Comparison of ENCODE assay signal across 14 cellular contexts in genomic region chr19:6020972-6021805, GRCh38. TPM values are rescaled to one million over a fixed set of nuclear protein-coding genes. Genes with fewer than 3 reads are reported as not detected.
DNase-seq lines count a peak whose midpoint lies in the region; ATAC-seq, FAIRE-seq and TF ChIP-seq lines count a peak whose summit lies in the region.
"Had no signal": no experiment of that assay in that cellular context is flagged by ENCODE, and none has a peak within 500 bp of the region (broad histone marks: within the 10 kb centered on the region; RNA-seq: fewer than 3 reads in every experiment).

No MANE protein-coding gene starts in this region.

- no peaks in the 10 kb centered on the region for H3K9me3 Mint-ChIP-seq in progenitor cell of endocrine pancreas (ENCODE audit: low read depth)
- H3K9me3 Mint-ChIP-seq: activated T-helper 2 cell treated with anti-CD3 and anti-CD28 coated beads, Interferon-gamma antibody, Interleukin-2, Interleukin-4, amounts not matched to agents 10 μg/mL and 5 μg/mL and 100 μg/mL, durations not matched to agents 14 hours and 24 hours and 36 hours; effector memory CD8-positive, alpha-beta T cell; nephron progenitor cell; T-helper 2 cell treated with Interferon-gamma antibody and Interleukin-4, amounts not matched to agents 5 μg/mL and 100 μg/mL, for 36 hours had no signal

- no peak for ATAC-seq in GM21447 (IDR thresholded peaks at IDR 0.05; ENCODE audit: unreplicated experiment)
- ATAC-seq: effector memory CD8-positive, alpha-beta T cell had no signal

- peaks cover 0 to 6% (median 0%) of the 10 kb centered on the region in 4 experiments; a peak in 2 of 7 replicates for H3K4me1 ChIP-seq in H1 (replicated peaks in 1 of 4; ENCODE audit: control insufficient read depth in 3 of 4, insufficient read depth in 4 of 4, low read length in 3 of 4)

- peak overlapping the region; percentile 95 for H3K27ac Mint-ChIP-seq in progenitor cell of endocrine pancreas
- H3K27ac Mint-ChIP-seq: activated T-helper 2 cell treated with anti-CD3 and anti-CD28 coated beads, Interferon-gamma antibody, Interleukin-2, Interleukin-4, amounts not matched to agents 10 μg/mL and 5 μg/mL and 100 μg/mL, durations not matched to agents 14 hours and 24 hours and 36 hours; nephron progenitor cell; T-helper 2 cell treated with Interferon-gamma antibody and Interleukin-4, amounts not matched to agents 5 μg/mL and 100 μg/mL, for 36 hours had no signal

- H2AFZ ChIP-seq in H1 (ENCODE audit: low read length) = no peak overlapping the region

- no peak overlapping the region for H3K18ac ChIP-seq in H1 (ENCODE audit: extremely low read depth, low read length)

- TF ChIP-seq RAD21 in H1 (IDR thresholded peaks at IDR 0.05 in 1 of 2, conservative IDR thresholded peaks at IDR 0.05 in 1 of 2; ENCODE audit: low read depth in 2 of 2, low read length in 2 of 2) = peak; percentile 5 to 13; a peak in 2 of 4 replicates

- peaks cover 7% of the 10 kb centered on the region for H3K36me3 Mint-ChIP-seq in progenitor cell of endocrine pancreas (ENCODE audit: insufficient read depth)

- TF ChIP-seq EP300 in H1 (IDR thresholded peaks at IDR 0.05; ENCODE audit: borderline replicate concordance in 1 of 2, low read depth in 2 of 2, low read length in 2 of 2) = no peak

- no peak overlapping the region for H3K56ac ChIP-seq in H1 (replicated peaks; ENCODE audit: insufficient read length, low read depth, low read length)

- peaks cover 0 to 4% (median under 1%) of the 10 kb centered on the region in 4 experiments; a peak in 4 of 7 replicates for H3K27me3 ChIP-seq in H1 (replicated peaks in 1 of 4; ENCODE audit: control insufficient read depth in 3 of 4, extremely low read depth in 1 of 4, insufficient read depth in 3 of 4, low read length in 3 of 4)
- H3K27me3 ChIP-seq: suprapubic skin had no signal

- H4K8ac ChIP-seq in H1 (ENCODE audit: extremely low read depth, insufficient read depth, low read length) = 0 out of 2 replicates have a peak overlapping the region, but pooled peaks have one; percentile 12

- H3K23ac ChIP-seq in H1 (ENCODE audit: insufficient read length) = no peak overlapping the region

- FAIRE-seq in H1 (lab: Jason Lieb, UNC) = no peak

- no peak overlapping the region for H4K5ac ChIP-seq in H1 (ENCODE audit: insufficient read length, low read depth, low read length)

- peak overlapping the region; percentile 19 for H3K4me3 Mint-ChIP-seq in progenitor cell of endocrine pancreas (ENCODE audit: low read depth)
- H3K4me3 Mint-ChIP-seq: effector memory CD8-positive, alpha-beta T cell; nephron progenitor cell; T-helper 2 cell treated with Interferon-gamma antibody and Interleukin-4, amounts not matched to agents 5 μg/mL and 100 μg/mL, for 36 hours had no signal

- CTCF ChIA-PET in H1 (lab: Charles Lee; ENCODE audit: partially characterized antibody) = interaction anchor here (0.6 to 11.7 kb wide), 29 partner anchors 8 to 562 kb away, joined by 3 to 306 read pairs (median 5); partner anchors contain the start of genes DUS3L and NRTN

- H3K79me1 ChIP-seq in H1 (ENCODE audit: low read depth, low read length) = no peaks in the 10 kb centered on the region

- H3K4me3 ChIP-seq in H1 (ENCODE audit: extremely low read depth in 1 of 4, insufficient read depth in 2 of 4, low read depth in 3 of 4, low read length in 4 of 4) = no peak overlapping the region
- H3K4me3 ChIP-seq: skin epidermis, suprapubic skin had no signal

- no peak overlapping the region for H2BK20ac ChIP-seq in H1 (ENCODE audit: low read length)

- no peak overlapping the region for H2BK5ac ChIP-seq in H1 (ENCODE audit: low read depth, low read length)

- peaks cover 30% of the 10 kb centered on the region for H3K4me1 Mint-ChIP-seq in progenitor cell of endocrine pancreas (ENCODE audit: low read depth)

- no peak overlapping the region for H3K27ac ChIP-seq in H1 (ENCODE audit: low read depth, low read length)
- H3K27ac ChIP-seq: skin epidermis, suprapubic skin had no signal

- no peaks in the 10 kb centered on the region for H3K36me3 ChIP-seq in H1 (ENCODE audit: control insufficient read depth in 2 of 4, insufficient read depth in 4 of 4, low read length in 3 of 4)

- no peaks in the 10 kb centered on the region for H3K79me2 ChIP-seq in H1 (ENCODE audit: control insufficient read depth in 1 of 2, insufficient read depth in 2 of 2, low read length in 2 of 2)

- H4K91ac ChIP-seq in H1 (replicated peaks; ENCODE audit: insufficient read length, low read length) = no peak overlapping the region

- DNase-seq in HT-29 (ENCODE audit: low spot score) = peak; percentile 2
- peak; percentile 59 for DNase-seq in NCI-H345 treated with DMSO at 0.1 percent for 48 hours (lab: John Stamatoyannopoulos, UW; ENCODE audit: unreplicated experiment)
- DNase-seq in H1 (ENCODE audit: low read depth in 1 of 2, low spot score in 2 of 2) = no peak
- DNase-seq in progenitor cell of endocrine pancreas (ENCODE audit: low spot score, unreplicated experiment) = no peak
- DNase-seq in stimulated activated CD4-positive, alpha-beta T cell treated with anti-CD3 and anti-CD28 coated beads, Interleukin-4, amount 100 ng/mL, for 4 hours = no peak
- DNase-seq in GF-D8 (lab: John Stamatoyannopoulos, UW) = no peak
- DNase-seq: activated CD4-positive, alpha-beta T cell treated with anti-CD3 and anti-CD28 coated beads, Interleukin-2, amount 50 U/mL, for 1 hour; effector memory CD8-positive, alpha-beta T cell; nephron progenitor cell had no signal

- H2BK12ac ChIP-seq in H1 (ENCODE audit: low read depth, low read length) = no peak overlapping the region

- H2BK15ac ChIP-seq in H1 (ENCODE audit: low read length) = no peak overlapping the region

- H3K9ac ChIP-seq in H1 (replicated peaks in 1 of 4; ENCODE audit: extremely low read depth in 1 of 4, low read depth in 3 of 4, low read length in 3 of 4) = no peak overlapping the region

- TF ChIP-seq POLR2A in H1 (IDR thresholded peaks at IDR 0.05; ENCODE audit: control extremely low read depth in 1 of 2, low read depth in 2 of 2, low read length in 2 of 2) = no peak

- H3K23me2 ChIP-seq in H1 (ENCODE audit: low read depth, low read length) = no peaks in the 10 kb centered on the region

- H3K27me3 Mint-ChIP-seq in progenitor cell of endocrine pancreas = no peaks in the 10 kb centered on the region

- H3K4me2 ChIP-seq in H1 (ENCODE audit: insufficient read depth in 1 of 2, low read depth in 2 of 2, low read length in 2 of 2) = no peak overlapping the region

- H3K14ac ChIP-seq in H1 (ENCODE audit: insufficient read length) = no peak overlapping the region

- 89% methylated on average over 22 of the region's 22 CpGs; no CpG with 5 or more reads in 1 of the 2 experiments for WGBS in H1 (ENCODE audit: extremely low coverage in 1 of 2, insufficient coverage in 1 of 2, insufficient read length in 1 of 2, insufficient replicate concordance in 2 of 2, low coverage in 1 of 2, low lambda C conversion rate in 2 of 2, missing lambda C conversion rate in 1 of 2), 2 experiments

- no peak overlapping the region for H3K4ac ChIP-seq in H1 (replicated peaks; ENCODE audit: insufficient read length, low read depth, low read length)

- TF ChIP-seq CTCF in H1 (IDR thresholded peaks at IDR 0.05; ENCODE audit: control extremely low read depth in 1 of 3, insufficient read depth in 1 of 3, low read depth in 1 of 3, low read length in 3 of 3) (peak; percentile 9 to 24 (median 16); a peak in 3 of 4 replicates), progenitor cell of endocrine pancreas (IDR thresholded peaks at IDR 0.05; ENCODE audit: unreplicated experiment) (peak; percentile 33)

- H2BK120ac ChIP-seq in H1 (replicated peaks; ENCODE audit: low read depth, low read length) = no peak overlapping the region

- POLR2A ChIA-PET in H1 (lab: Charles Lee; ENCODE audit: partially characterized antibody) = interaction anchor here (1.1 to 1.9 kb wide), 6 partner anchors 28 to 330 kb away, joined by 3 to 6 read pairs (median 4); partner anchors contain the start of gene RANBP3

- no peaks in the 10 kb centered on the region for H4K20me1 ChIP-seq in H1 (replicated peaks in 1 of 2; ENCODE audit: control insufficient read depth in 1 of 2, insufficient read depth in 2 of 2, low read length in 2 of 2)

- H2AK5ac ChIP-seq in H1 (ENCODE audit: low read depth, low read length) = no peak overlapping the region

- no peaks in the 10 kb centered on the region for H3K9me3 ChIP-seq in H1 (ENCODE audit: insufficient read depth in 2 of 2, low read depth in 1 of 2, low read length in 1 of 2)
- H3K9me3 ChIP-seq: suprapubic skin had no signal

TF ChIP-seq in H1, 55 proteins besides CTCF, POLR2A, EP300 and RAD21:
- TF ChIP-seq JUND (IDR thresholded peaks at IDR 0.05; ENCODE audit: low read length) (no peak), SRF (IDR thresholded peaks at IDR 0.05; ENCODE audit: low read depth, low read length) (no peak), NANOG (IDR thresholded peaks at IDR 0.05; ENCODE audit: insufficient read depth, low read depth, low read length, poor library complexity, severe bottlenecking) (no peak), CEBPB (IDR thresholded peaks at IDR 0.05; ENCODE audit: low read depth, low read length) (no peak), SIN3A (conservative IDR thresholded peaks at IDR 0.05 in 1 of 2, IDR thresholded peaks at IDR 0.05 in 1 of 2; ENCODE audit: low read depth in 1 of 2, low read length in 2 of 2) (no peak)
TF ChIP-seq in H1: peak in this region for 0.

RNA-seq across cellular contexts. Expression of gene RANBP3, which starts 43.2 kb away (rescaled TPM):
- 62.1 and 79.3 TPM in 2 replicates for total RNA-seq in HT-29 (2014; rRNA removed; shearing (Covaris generic))
- total RNA-seq in H1 (2021; fragmentation: NEBNext Ultra II Directional; extraction: Animal tissue kit (Norgen Biotek cat#: 25700)) = 87.0 and 95.4 TPM in 2 replicates
- 122 and 159 TPM in 2 replicates for polyA plus RNA-seq in H1 (2011; rRNA removed)
- polyA plus RNA-seq in H1 (2011; cell fraction: cytosol; rRNA removed) = 120 TPM
- 149 TPM for polyA plus RNA-seq in H1 (2011; cell fraction: nucleus; rRNA removed)
- polyA plus RNA-seq in H1 (2012, experiment 1 of 2) = 62.4 to 96.0 TPM (median 89.7 TPM) in 4 replicates
- 57.9 TPM for polyA plus RNA-seq in H1 (2012, experiment 2 of 2)
- 102 TPM for polyA plus RNA-seq in H1 (2013, experiment 1 of 2)
- 98.7 TPM for polyA plus RNA-seq in H1 (2013, experiment 2 of 2)
- 52.2 and 53.3 TPM in 2 replicates for polyA minus RNA-seq in H1 (2011; rRNA and poly(A)+ RNA removed)
- polyA minus RNA-seq in H1 (2011; cell fraction: cytosol; rRNA and poly(A)+ RNA removed) = 65.6 TPM
- polyA minus RNA-seq in H1 (2011; cell fraction: nucleus; rRNA and poly(A)+ RNA removed) = 34.1 TPM
- 99.9 and 106 TPM in 2 replicates for total RNA-seq in progenitor cell of endocrine pancreas

Comparison
In these comparisons a context has a peak if more than half of its experiments do, and no peak if none do; other contexts are left out.
1. DNase-seq: peak in HT-29 (single experiment) and NCI-H345 treated with DMSO at 0.1 percent for 48 hours (single experiment); none in H1 (0 of 2), progenitor cell of endocrine pancreas (single experiment), stimulated activated CD4-positive, alpha-beta T cell treated with anti-CD3 and anti-CD28 coated beads, Interleukin-4, amount 100 ng/mL, for 4 hours (0 of 2) and GF-D8 (single experiment).